Comparison of ENCODE assay signal across 12 cellular contexts in the genomic region with DNA sequence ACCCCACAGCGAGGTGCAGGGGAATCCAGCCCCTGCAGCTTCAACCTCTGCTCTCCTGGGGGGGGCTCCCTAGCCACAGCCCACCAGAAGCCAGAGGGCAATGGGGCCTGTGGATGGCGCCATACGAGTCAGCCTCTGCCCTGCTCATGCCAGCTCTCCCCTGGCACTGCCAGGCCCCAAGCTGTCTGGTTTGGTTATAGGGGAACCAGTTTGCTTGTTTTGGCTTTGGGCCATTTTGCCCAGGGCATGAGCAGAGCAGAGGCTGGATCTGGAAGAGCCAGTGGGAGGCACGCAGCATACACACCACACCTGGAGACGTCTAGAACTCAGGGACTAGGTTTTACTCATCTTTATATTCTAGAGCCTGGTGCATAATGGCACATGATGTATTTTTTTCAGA.
A peak's percentile ranks its signal among the peaks of the same experiment; 100 is the strongest.
DNase-seq lines count a peak whose midpoint lies in the region; ATAC-seq lines count a peak whose summit lies in the region.
"Had no signal": no experiment of that assay in that cellular context is flagged by ENCODE, and none has a peak within 500 bp of the region (broad histone marks: within the 10 kb centered on the region; RNA-seq: fewer than 3 reads in every experiment).

No MANE protein-coding gene starts in this region.

- ATAC-seq in HG02938 (IDR thresholded peaks at IDR 0.05; ENCODE audit: unreplicated experiment): no peak

- DNase-seq in H4 (ENCODE audit: low spot score) (peak; percentile 12), NCI-H69 (lab: John Stamatoyannopoulos, UW) (peak; percentile 89), glomerular visceral epithelial cell (ENCODE audit: extremely low spot score) (peak; percentile 52), putamen (ENCODE audit: low spot score) (peak; percentile 74), NCI-H510A (lab: John Stamatoyannopoulos, UW) (no peak), NCI-H2227 treated with DMSO at 0.1 percent for 48 hours (lab: John Stamatoyannopoulos, UW) (no peak)
- no peak for DNase-seq in central memory CD4-positive, alpha-beta T cell
- DNase-seq: DMS 273 treated with DMSO at 0.1 percent for 48 hours; NCI-H1694; nephron progenitor cell; stimulated activated CD4-positive, alpha-beta T cell treated with anti-CD3 and anti-CD28 coated beads, Interleukin-15, amount 100 ng/mL, for 24 hours had no signal

Comparison
In these comparisons a context has a peak if more than half of its experiments do, and no peak if none do; other contexts are left out.
1. DNase-seq: peak in H4 (single experiment), NCI-H69 (single experiment), glomerular visceral epithelial cell (single experiment) and putamen (single experiment); none in NCI-H510A (single experiment), central memory CD4-positive, alpha-beta T cell (single experiment) and NCI-H2227 treated with DMSO at 0.1 percent for 48 hours (single experiment).